Comparison of ENCODE assay signal across 1 cellular context in genomic region chr4:173405840-173406606, GRCh38.
A peak's percentile ranks its signal among the peaks of the same experiment; 100 is the strongest.
TF ChIP-seq lines count a peak whose summit lies in the region.

No MANE protein-coding gene starts in this region.

TF ChIP-seq in GM12878, 131 proteins besides CTCF, POLR2A, EP300 and RAD21 (continued from another document):
- TF ChIP-seq CUX1 (IDR thresholded peaks at IDR 0.05; ENCODE audit: insufficient replicate concordance, low read depth, low read length) (no peak), SIN3A (IDR thresholded peaks at IDR 0.05; ENCODE audit: low read depth, low read length) (no peak), SUZ12 (IDR thresholded peaks at IDR 0.05; ENCODE audit: unreplicated experiment) (no peak), NFXL1 (IDR thresholded peaks at IDR 0.05; ENCODE audit: borderline replicate concordance) (no peak), POLR2AphosphoS2 (IDR thresholded peaks at IDR 0.05; ENCODE audit: low read depth, low read length) (no peak), NKRF (conservative IDR thresholded peaks at IDR 0.05) (no peak), TCF3 (IDR thresholded peaks at IDR 0.05; ENCODE audit: borderline replicate concordance, insufficient read depth, low read depth, low read length) (no peak), ELK1 (IDR thresholded peaks at IDR 0.05; ENCODE audit: low read depth, low read length) (no peak), ASH2L (IDR thresholded peaks at IDR 0.05; ENCODE audit: borderline replicate concordance, low read depth) (no peak), STAT3 (IDR thresholded peaks at IDR 0.05; ENCODE audit: low read depth, low read length) (no peak), BACH1 (IDR thresholded peaks at IDR 0.05; ENCODE audit: borderline replicate concordance) (no peak), KDM1A (IDR thresholded peaks at IDR 0.05; ENCODE audit: borderline replicate concordance) (no peak), SMAD1 (IDR thresholded peaks at IDR 0.05; ENCODE audit: low read depth, partially characterized antibody) (no peak), SP1 (IDR thresholded peaks at IDR 0.05; ENCODE audit: low read depth, low read length) (no peak), JUNB (IDR thresholded peaks at IDR 0.05) (peak; percentile 79), POU2F2 (IDR thresholded peaks at IDR 0.05; ENCODE audit: borderline replicate concordance, low read depth, low read length) (no peak), MEF2A (IDR thresholded peaks at IDR 0.05; ENCODE audit: insufficient read depth, low read depth, low read length) (peak; percentile 51; the same call in 1 of the 2 replicates), NFIC (IDR thresholded peaks at IDR 0.05; ENCODE audit: low read depth, low read length) (peak; percentile 45; the same call in 1 of the 2 replicates), ESRRA (IDR thresholded peaks at IDR 0.05; ENCODE audit: low read length) (no peak), ZBTB40 (IDR thresholded peaks at IDR 0.05; ENCODE audit: borderline replicate concordance) (peak; percentile 73; the same call in 1 of the 2 replicates), RUNX3 (IDR thresholded peaks at IDR 0.05; ENCODE audit: low read length) (peak; percentile 47), USF1 (IDR thresholded peaks at IDR 0.05; ENCODE audit: borderline replicate concordance, extremely low read length, insufficient read depth, low read depth, low read length) (no peak), CBX3 (IDR thresholded peaks at IDR 0.05; ENCODE audit: borderline replicate concordance, low read depth) (no peak), BMI1 (IDR thresholded peaks at IDR 0.05; ENCODE audit: borderline replicate concordance) (no peak), BCL11A (IDR thresholded peaks at IDR 0.05; ENCODE audit: low read depth, low read length) (0 out of 2 replicates have a peak, but pooled peaks have one; percentile 11), NRF1 (conservative IDR thresholded peaks at IDR 0.05; ENCODE audit: low read depth, low read length) (no peak), ZNF24 (IDR thresholded peaks at IDR 0.05) (no peak), MAX (IDR thresholded peaks at IDR 0.05; ENCODE audit: low read depth, low read length) (no peak), NFYA (IDR thresholded peaks at IDR 0.05; ENCODE audit: borderline replicate concordance, low read depth, low read length) (no peak), PRDM15 (CRISPR knock-in tag; IDR thresholded peaks at IDR 0.05) (no peak), ATF2 (IDR thresholded peaks at IDR 0.05; ENCODE audit: low read length) (peak; percentile 59; the same call in 1 of the 2 replicates), IRF4 (IDR thresholded peaks at IDR 0.05; ENCODE audit: low read depth, low read length) (peak; percentile 49; the same call in 1 of the 2 replicates), BHLHE40 (IDR thresholded peaks at IDR 0.05; ENCODE audit: borderline replicate concordance in 1 of 2, low read depth in 2 of 2, low read length in 1 of 2) (no peak), SREBF1 (IDR thresholded peaks at IDR 0.05; ENCODE audit: low read length) (no peak)
